ENCODE assay signal across 12 cellular contexts in the genomic region with DNA sequence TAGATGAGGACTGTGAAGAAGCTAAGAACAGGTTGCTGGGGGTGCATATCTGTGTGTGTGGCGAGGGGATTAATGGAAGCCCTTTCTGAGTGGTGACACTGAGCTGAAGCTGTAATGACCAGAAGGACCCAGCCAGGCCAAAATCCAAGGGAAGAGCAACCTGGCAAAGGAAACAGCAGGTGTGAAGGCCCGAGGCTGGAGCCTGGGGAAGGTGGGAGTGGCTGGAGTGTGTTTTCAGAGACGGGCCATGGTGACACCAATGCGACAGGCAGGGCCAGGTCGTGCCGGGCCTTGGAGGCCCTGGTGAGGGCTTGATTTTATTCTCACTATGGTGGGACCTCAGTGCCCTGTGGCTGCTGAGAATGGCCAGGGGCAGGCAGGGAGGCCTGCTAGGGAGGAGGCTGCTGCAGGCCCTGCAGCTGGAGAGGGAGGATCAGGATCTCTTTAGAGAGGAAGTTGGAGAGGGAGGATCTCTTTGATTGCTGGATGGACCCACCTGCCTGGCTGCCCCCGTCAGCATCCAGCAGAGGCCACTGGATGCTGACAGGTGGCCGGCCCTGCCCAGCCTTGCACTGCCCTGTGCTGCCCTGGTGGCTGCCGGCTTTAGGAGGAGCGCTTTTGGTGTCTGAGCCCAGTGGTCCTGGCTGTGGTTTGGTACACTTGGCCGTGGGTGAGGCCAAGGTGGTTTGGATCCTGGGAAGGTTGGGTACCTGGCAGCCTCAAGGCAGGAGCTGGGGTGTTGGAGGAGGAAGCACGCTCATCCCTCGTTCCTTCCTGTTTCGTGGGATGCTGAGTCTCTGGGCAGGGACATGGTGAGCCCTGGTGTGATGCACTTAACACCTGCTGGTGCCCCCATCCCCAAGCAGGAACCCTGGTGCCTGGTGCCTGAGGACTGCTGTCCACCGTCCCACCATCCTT.
DNase-seq lines count a peak whose midpoint lies in the region; ATAC-seq and TF ChIP-seq lines count a peak whose summit lies in the region.
"Had no signal": no experiment of that assay in that cellular context is flagged by ENCODE, and none has a peak within 500 bp of the region (broad histone marks: within the 10 kb centered on the region; RNA-seq: fewer than 3 reads in every experiment).

No MANE protein-coding gene starts in this region.

- peak; percentile 36 for DNase-seq in Right ventricle myocardium superior
- no peak for DNase-seq in left ventricle myocardium superior
- DNase-seq in activated CD8-positive, alpha-beta memory T cell treated with anti-CD3 and anti-CD28 coated beads, Interleukin-2, amount 10 ng/mL, durations not matched to agents 7 days and 5 days = peak; percentile 40
- peak; percentile 78 for DNase-seq in mesenteric fat pad (ENCODE audit: low spot score)
- DNase-seq in erythroblast (lab: John Stamatoyannopoulos, UW) = no peak
- DNase-seq in SK-N-DZ (ENCODE audit: low spot score) = no peak
- DNase-seq: activated CD4-positive, alpha-beta T cell treated with anti-CD3 and anti-CD28 coated beads for 48 hours; NCI-H2107 had no signal

- CTCF ChIA-PET in activated CD8-positive, alpha-beta memory T cell treated with anti-CD3 and anti-CD28 coated beads, Interleukin-2, amount 10 ng/mL, durations not matched to agents 7 days and 5 days (lab: Charles Lee) = interaction anchor here (0.9 to 5.9 kb wide), 9 partner anchors 12 to 214 kb away, joined by 3 to 58 read pairs (median 4); no protein-coding TSS in a partner anchor

- peaks cover 2% of the 10 kb centered on the region for H3K9me3 Mint-ChIP-seq in activated CD8-positive, alpha-beta memory T cell treated with anti-CD3 and anti-CD28 coated beads, Interleukin-2, amount 10 ng/mL, durations not matched to agents 7 days and 5 days (ENCODE audit: low read depth)

- intact Hi-C loops in Right ventricle myocardium superior (cut with DNase I) (no loop called here), left ventricle myocardium superior (cut with micrococcal nuclease) (loop anchor here (10.0 kb wide), 1 partner anchor 96 kb away; no protein-coding TSS in a partner anchor)

- no peak overlapping the region for H3K27ac Mint-ChIP-seq in activated CD8-positive, alpha-beta memory T cell treated with anti-CD3 and anti-CD28 coated beads, Interleukin-2, amount 10 ng/mL, durations not matched to agents 7 days and 5 days
- H3K27ac Mint-ChIP-seq: mesothelial cell of epicardium had no signal

- peaks cover 10% of the 10 kb centered on the region for H3K36me3 Mint-ChIP-seq in activated CD8-positive, alpha-beta memory T cell treated with anti-CD3 and anti-CD28 coated beads, Interleukin-2, amount 10 ng/mL, durations not matched to agents 7 days and 5 days
- H3K36me3 Mint-ChIP-seq: mesothelial cell of epicardium had no signal

- TF ChIP-seq POLR2A in GM18505 (IDR thresholded peaks at IDR 0.05; ENCODE audit: borderline replicate concordance, extremely low read depth, insufficient read depth, insufficient read length) (no peak), erythroblast (IDR thresholded peaks at IDR 0.05; ENCODE audit: low read length) (no peak)

- ATAC-seq in Right ventricle myocardium superior (ENCODE audit: poor library complexity) = no peak
- ATAC-seq in left ventricle myocardium superior = no peak
- ATAC-seq in activated CD8-positive, alpha-beta memory T cell treated with anti-CD3 and anti-CD28 coated beads, Interleukin-2, amount 10 ng/mL, durations not matched to agents 7 days and 5 days = no peak
- no peak for ATAC-seq in GM21723 (IDR thresholded peaks at IDR 0.05; ENCODE audit: unreplicated experiment)
- no peak for ATAC-seq in GM18505 (IDR thresholded peaks at IDR 0.05; ENCODE audit: unreplicated experiment)
- ATAC-seq: right cardiac atrium had no signal

- no peak overlapping the region for H3K4me3 Mint-ChIP-seq in activated CD8-positive, alpha-beta memory T cell treated with anti-CD3 and anti-CD28 coated beads, Interleukin-2, amount 10 ng/mL, durations not matched to agents 7 days and 5 days
- H3K4me3 Mint-ChIP-seq: mesothelial cell of epicardium had no signal

- H3K27me3 Mint-ChIP-seq in activated CD8-positive, alpha-beta memory T cell treated with anti-CD3 and anti-CD28 coated beads, Interleukin-2, amount 10 ng/mL, durations not matched to agents 7 days and 5 days = no peaks in the 10 kb centered on the region

- H3K4me1 Mint-ChIP-seq in activated CD8-positive, alpha-beta memory T cell treated with anti-CD3 and anti-CD28 coated beads, Interleukin-2, amount 10 ng/mL, durations not matched to agents 7 days and 5 days = peaks cover 56% of the 10 kb centered on the region

Comparison
In these comparisons a context has a peak if more than half of its experiments do, and no peak if none do; other contexts are left out.
1. DNase-seq: peak in Right ventricle myocardium superior (single experiment), activated CD8-positive, alpha-beta memory T cell treated with anti-CD3 and anti-CD28 coated beads, Interleukin-2, amount 10 ng/mL, durations not matched to agents 7 days and 5 days (single experiment) and mesenteric fat pad (single experiment); none in left ventricle myocardium superior (single experiment), erythroblast (0 of 2) and SK-N-DZ (single experiment).